In the genomic region with DNA sequence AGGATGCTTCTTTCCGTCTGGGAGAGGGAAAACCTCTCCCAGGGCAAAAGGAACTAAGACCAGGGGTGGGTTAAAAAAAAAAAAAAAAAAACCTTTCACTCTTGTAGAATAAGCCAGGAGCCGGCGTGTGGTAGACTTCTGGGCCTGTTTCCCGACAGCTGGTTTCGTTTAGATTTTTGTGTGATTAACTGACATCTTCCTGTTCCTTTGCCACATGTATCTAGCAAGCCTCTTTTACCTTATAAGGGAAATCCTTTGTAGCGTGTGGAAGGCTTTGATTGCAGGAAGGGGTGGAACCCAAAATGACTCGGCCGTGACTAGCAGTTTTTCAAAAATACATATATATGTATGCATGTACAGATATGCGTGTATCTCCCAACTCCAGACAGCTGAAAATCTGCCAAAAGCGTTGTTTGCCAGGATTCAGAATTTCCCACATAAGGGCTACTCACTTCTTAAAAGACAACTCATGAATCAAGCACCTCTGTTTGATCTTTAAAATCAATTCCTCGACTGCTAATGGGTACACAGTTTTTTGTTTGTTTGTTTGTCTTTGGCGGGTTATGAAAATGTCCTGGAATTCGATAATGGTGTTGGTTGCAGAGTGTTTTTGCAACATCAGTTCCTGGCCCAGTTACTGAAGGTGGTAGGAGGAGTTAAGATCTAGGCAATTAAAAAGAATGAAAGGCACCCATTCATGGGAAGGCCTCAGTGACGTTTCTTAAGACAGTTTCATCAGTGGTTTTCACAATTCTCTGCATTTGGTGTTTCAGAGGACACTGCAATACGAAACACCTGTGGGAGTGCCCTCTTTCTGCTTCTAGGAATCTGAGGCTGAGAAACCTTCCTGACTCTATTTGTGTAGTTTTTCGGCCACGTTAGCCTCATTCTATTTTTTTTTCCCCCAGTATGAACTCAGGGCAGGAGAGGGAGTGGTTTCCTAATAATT, we compare ENCODE assay signal across 1 cellular context.
TF ChIP-seq lines count a peak whose summit lies in the region.

No MANE protein-coding gene starts in this region.

TF ChIP-seq in HepG2, 621 proteins besides CTCF, POLR2A, EP300 and RAD21 (continued from another document):
- TF ChIP-seq, protein P1, sequence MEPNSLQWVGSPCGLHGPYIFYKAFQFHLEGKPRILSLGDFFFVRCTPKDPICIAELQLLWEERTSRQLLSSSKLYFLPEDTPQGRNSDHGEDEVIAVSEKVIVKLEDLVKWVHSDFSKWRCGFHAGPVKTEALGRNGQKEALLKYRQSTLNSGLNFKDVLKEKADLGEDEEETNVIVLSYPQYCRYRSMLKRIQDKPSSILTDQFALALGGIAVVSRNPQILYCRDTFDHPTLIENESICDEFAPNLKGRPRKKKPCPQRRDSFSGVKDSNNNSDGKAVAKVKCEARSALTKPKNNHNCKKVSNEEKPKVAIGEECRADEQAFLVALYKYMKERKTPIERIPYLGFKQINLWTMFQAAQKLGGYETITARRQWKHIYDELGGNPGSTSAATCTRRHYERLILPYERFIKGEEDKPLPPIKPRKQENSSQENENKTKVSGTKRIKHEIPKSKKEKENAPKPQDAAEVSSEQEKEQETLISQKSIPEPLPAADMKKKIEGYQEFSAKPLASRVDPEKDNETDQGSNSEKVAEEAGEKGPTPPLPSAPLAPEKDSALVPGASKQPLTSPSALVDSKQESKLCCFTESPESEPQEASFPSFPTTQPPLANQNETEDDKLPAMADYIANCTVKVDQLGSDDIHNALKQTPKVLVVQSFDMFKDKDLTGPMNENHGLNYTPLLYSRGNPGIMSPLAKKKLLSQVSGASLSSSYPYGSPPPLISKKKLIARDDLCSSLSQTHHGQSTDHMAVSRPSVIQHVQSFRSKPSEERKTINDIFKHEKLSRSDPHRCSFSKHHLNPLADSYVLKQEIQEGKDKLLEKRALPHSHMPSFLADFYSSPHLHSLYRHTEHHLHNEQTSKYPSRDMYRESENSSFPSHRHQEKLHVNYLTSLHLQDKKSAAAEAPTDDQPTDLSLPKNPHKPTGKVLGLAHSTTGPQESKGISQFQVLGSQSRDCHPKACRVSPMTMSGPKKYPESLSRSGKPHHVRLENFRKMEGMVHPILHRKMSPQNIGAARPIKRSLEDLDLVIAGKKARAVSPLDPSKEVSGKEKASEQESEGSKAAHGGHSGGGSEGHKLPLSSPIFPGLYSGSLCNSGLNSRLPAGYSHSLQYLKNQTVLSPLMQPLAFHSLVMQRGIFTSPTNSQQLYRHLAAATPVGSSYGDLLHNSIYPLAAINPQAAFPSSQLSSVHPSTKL (CRISPR knock-in tag; IDR thresholded peaks at IDR 0.05): 0 out of 2 replicates have a peak, but pooled peaks have one; percentile 17
- TF ChIP-seq TBX3 (IDR thresholded peaks at IDR 0.05; ENCODE audit: borderline replicate concordance) (peak; percentile 43; the same call in 1 of the 2 replicates), RBFOX2 (IDR thresholded peaks at IDR 0.05; ENCODE audit: low read depth, low read length) (0 out of 2 replicates have a peak, but pooled peaks have one; percentile 32), SRF (IDR thresholded peaks at IDR 0.05; ENCODE audit: low read depth, low read length) (peak; percentile 98)
- TF ChIP-seq, protein P2, sequence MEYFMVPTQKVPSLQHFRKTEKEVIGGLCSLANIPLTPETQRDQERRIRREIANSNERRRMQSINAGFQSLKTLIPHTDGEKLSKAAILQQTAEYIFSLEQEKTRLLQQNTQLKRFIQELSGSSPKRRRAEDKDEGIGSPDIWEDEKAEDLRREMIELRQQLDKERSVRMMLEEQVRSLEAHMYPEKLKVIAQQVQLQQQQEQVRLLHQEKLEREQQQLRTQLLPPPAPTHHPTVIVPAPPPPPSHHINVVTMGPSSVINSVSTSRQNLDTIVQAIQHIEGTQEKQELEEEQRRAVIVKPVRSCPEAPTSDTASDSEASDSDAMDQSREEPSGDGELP (IDR thresholded peaks at IDR 0.05; ENCODE audit: borderline replicate concordance, low read depth): 0 out of 2 replicates have a peak, but pooled peaks have one; percentile 20
